Comparison of ENCODE assay signal across 18 cellular contexts in the genomic region with DNA sequence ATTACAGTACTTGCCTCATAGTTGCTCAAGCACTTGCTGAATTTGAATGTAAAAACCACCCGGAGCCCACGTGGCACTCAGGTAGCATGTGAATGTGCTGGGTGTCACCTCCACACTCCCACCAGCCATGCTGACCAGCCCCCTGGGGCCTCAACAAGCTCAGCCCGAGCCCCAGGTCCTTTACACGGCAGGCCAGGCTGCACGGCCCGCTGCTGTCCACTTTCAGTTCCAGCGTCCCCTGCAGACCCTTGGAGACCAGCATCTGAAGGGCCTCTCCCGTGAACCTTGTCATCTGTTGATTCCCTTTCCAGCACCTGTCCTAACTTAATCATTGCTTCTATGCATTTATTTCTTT. TPM values are rescaled to one million over a fixed set of nuclear protein-coding genes. Genes with fewer than 3 reads are reported as not detected.
DNase-seq lines count a peak whose midpoint lies in the region; ATAC-seq, FAIRE-seq and TF ChIP-seq lines count a peak whose summit lies in the region.
"Had no signal": no experiment of that assay in that cellular context is flagged by ENCODE, and none has a peak within 500 bp of the region (broad histone marks: within the 10 kb centered on the region; RNA-seq: fewer than 3 reads in every experiment).

No MANE protein-coding gene starts in this region.

- no peaks in the 10 kb centered on the region for H3K36me3 Mint-ChIP-seq in activated naive CD8-positive, alpha-beta T cell treated with anti-CD3 and anti-CD28 coated beads, Interleukin-2, amount 10 ng/mL, durations not matched to agents 7 days and 5 days
- peaks cover 2% of the 10 kb centered on the region for H3K36me3 Mint-ChIP-seq in activated naive CD8-positive, alpha-beta T cell treated with anti-CD3 and anti-CD28 coated beads, Interleukin-2, amount 50 U/mL, for 24 hours (ENCODE audit: low read depth)

- H3K27ac ChIP-seq in esophagus muscularis mucosa (replicated peaks in 1 of 4) = no peak overlapping the region
- no peak overlapping the region for H3K27ac ChIP-seq in spleen
- H3K27ac ChIP-seq in small intestine (ENCODE audit: low read depth in 1 of 2, low read length in 1 of 2) = no peak overlapping the region
- H3K27ac ChIP-seq: brain microvascular endothelial cell, neural progenitor cell, stomach, uterus had no signal

- no peaks in the 10 kb centered on the region for H3K27me3 ChIP-seq in NT2/D1 (ENCODE audit: insufficient read depth, insufficient read length)
- H3K27me3 ChIP-seq in esophagus muscularis mucosa = no peaks in the 10 kb centered on the region
- H3K27me3 ChIP-seq in spleen (replicated peaks in 1 of 7) = no peaks in the 10 kb centered on the region
- no peaks in the 10 kb centered on the region for H3K27me3 ChIP-seq in small intestine (ENCODE audit: control insufficient read depth in 2 of 2, insufficient read depth in 2 of 2, low read length in 2 of 2)
- H3K27me3 ChIP-seq: brain microvascular endothelial cell, neural progenitor cell, stomach, uterus had no signal

- TF ChIP-seq CTCF in esophagus muscularis mucosa (IDR thresholded peaks at IDR 0.05) = no peak
- TF ChIP-seq CTCF in spleen (IDR thresholded peaks at IDR 0.05 in 8 of 11, conservative IDR thresholded peaks at IDR 0.05 in 3 of 11) = no peak

- H3K4me1 ChIP-seq in NT2/D1 (ENCODE audit: insufficient read depth, insufficient read length) = peaks cover 10% of the 10 kb centered on the region
- H3K4me1 ChIP-seq in esophagus muscularis mucosa = peaks cover 7 to 24% (median 21%) of the 10 kb centered on the region in 4 donors
- peaks cover 0 to 33% (median 17%) of the 10 kb centered on the region in 6 donors for H3K4me1 ChIP-seq in spleen
- no peaks in the 10 kb centered on the region for H3K4me1 ChIP-seq in small intestine (ENCODE audit: control insufficient read depth in 2 of 2, insufficient read depth in 1 of 2, low read depth in 1 of 2, low read length in 1 of 2)
- H3K4me1 ChIP-seq: neural progenitor cell, uterus had no signal

- H3K4me3 ChIP-seq in NT2/D1 (ENCODE audit: insufficient read length, low read depth) = no peak overlapping the region
- H3K4me3 ChIP-seq in esophagus muscularis mucosa = no peak overlapping the region
- H3K4me3 ChIP-seq in spleen = no peak overlapping the region
- H3K4me3 ChIP-seq in small intestine (ENCODE audit: low read depth in 1 of 2, low read length in 2 of 2) = no peak overlapping the region
- H3K4me3 ChIP-seq: neural progenitor cell, stomach, uterus had no signal

- no peak for ATAC-seq in activated naive CD8-positive, alpha-beta T cell treated with anti-CD3 and anti-CD28 coated beads, Interleukin-2, amount 10 ng/mL, durations not matched to agents 7 days and 5 days (ENCODE audit: low read depth)
- ATAC-seq in activated naive CD8-positive, alpha-beta T cell treated with anti-CD3 and anti-CD28 coated beads, Interleukin-2, amount 50 U/mL, for 24 hours = no peak

- H3K27me3 Mint-ChIP-seq in activated naive CD8-positive, alpha-beta T cell treated with anti-CD3 and anti-CD28 coated beads, Interleukin-2, amount 10 ng/mL, durations not matched to agents 7 days and 5 days = peaks cover 11% of the 10 kb centered on the region
- no peaks in the 10 kb centered on the region for H3K27me3 Mint-ChIP-seq in activated naive CD8-positive, alpha-beta T cell treated with anti-CD3 and anti-CD28 coated beads, Interleukin-2, amount 50 U/mL, for 24 hours
- H3K27me3 Mint-ChIP-seq: activated naive CD4-positive, alpha-beta T cell treated with anti-CD3 and anti-CD28 coated beads, Interleukin-2, amount 50 U/mL, for 24 hours had no signal

- 75% methylated on average over 4 of the region's 8 CpGs for WGBS in esophagus muscularis mucosa
- WGBS in spleen, 5 donors = 72 to 90% (median 88%) methylated on average over 8 of the region's 8 CpGs
- 84 to 89% (median 86%) methylated on average over 8 of the region's 8 CpGs for WGBS in small intestine, 3 donors

- H3K27ac Mint-ChIP-seq in activated naive CD8-positive, alpha-beta T cell treated with anti-CD3 and anti-CD28 coated beads, Interleukin-2, amount 10 ng/mL, durations not matched to agents 7 days and 5 days = no peak overlapping the region
- H3K27ac Mint-ChIP-seq in activated naive CD8-positive, alpha-beta T cell treated with anti-CD3 and anti-CD28 coated beads, Interleukin-2, amount 50 U/mL, for 24 hours = no peak overlapping the region
- H3K27ac Mint-ChIP-seq: activated naive CD4-positive, alpha-beta T cell treated with anti-CD3 and anti-CD28 coated beads, Interleukin-2, amount 50 U/mL, for 24 hours; neural progenitor cell had no signal

- intact Hi-C loops in esophagus muscularis mucosa (cut with DNase I) = loop anchor here (10.0 kb wide), 1 partner anchor 301 kb away; no protein-coding TSS in a partner anchor
- intact Hi-C loops in spleen (cut with DNase I; ENCODE audit: low total_unique reads) = loop anchor here (5.0 to 10.0 kb wide), 3 partner anchors 49 to 524 kb away; no protein-coding TSS in a partner anchor

- H3K4me3 Mint-ChIP-seq in activated naive CD8-positive, alpha-beta T cell treated with anti-CD3 and anti-CD28 coated beads, Interleukin-2, amount 10 ng/mL, durations not matched to agents 7 days and 5 days = no peak overlapping the region
- H3K4me3 Mint-ChIP-seq in activated naive CD8-positive, alpha-beta T cell treated with anti-CD3 and anti-CD28 coated beads, Interleukin-2, amount 50 U/mL, for 24 hours = no peak overlapping the region
- H3K4me3 Mint-ChIP-seq: activated naive CD4-positive, alpha-beta T cell treated with anti-CD3 and anti-CD28 coated beads, Interleukin-2, amount 50 U/mL, for 24 hours; neural progenitor cell had no signal

- POLR2A ChIA-PET in activated naive CD8-positive, alpha-beta T cell treated with anti-CD3 and anti-CD28 coated beads, Interleukin-2, amount 10 ng/mL, durations not matched to agents 7 days and 5 days (lab: Charles Lee) = interaction anchor here (1.0 to 1.1 kb wide), 3 partner anchors 20 to 25 kb away, joined by 3 to 4 read pairs (median 3); no protein-coding TSS in a partner anchor

- no peak for TF ChIP-seq POLR2A in esophagus muscularis mucosa (IDR thresholded peaks at IDR 0.05; ENCODE audit: low read depth)
- no peak for TF ChIP-seq POLR2A in spleen (IDR thresholded peaks at IDR 0.05)

- TF ChIP-seq EP300 in esophagus muscularis mucosa (IDR thresholded peaks at IDR 0.05) = no peak

- H3K9me3 ChIP-seq in NT2/D1 (ENCODE audit: insufficient read depth, low read length) (no peaks in the 10 kb centered on the region), esophagus muscularis mucosa (no peaks in the 10 kb centered on the region), spleen (no peaks in the 10 kb centered on the region), small intestine (ENCODE audit: control insufficient read depth, low read depth) (no peaks in the 10 kb centered on the region)
- H3K9me3 ChIP-seq: stomach, uterus had no signal

- H3K36me3 ChIP-seq in NT2/D1 (ENCODE audit: insufficient read depth, insufficient read length, low read length) = peaks cover 86% of the 10 kb centered on the region
- peaks cover 10 to 66% (median 44%) of the 10 kb centered on the region in 4 donors for H3K36me3 ChIP-seq in esophagus muscularis mucosa
- H3K36me3 ChIP-seq in spleen = peaks cover 0 to 61% (median 22%) of the 10 kb centered on the region in 6 donors
- H3K36me3 ChIP-seq in small intestine (ENCODE audit: control insufficient read depth in 2 of 2, insufficient read depth in 2 of 2, low read length in 2 of 2) = no peaks in the 10 kb centered on the region
- H3K36me3 ChIP-seq: neural progenitor cell, uterus had no signal

- DNase-seq in activated naive CD8-positive, alpha-beta T cell treated with anti-CD3 and anti-CD28 coated beads, Interleukin-2, amount 10 ng/mL, durations not matched to agents 7 days and 5 days = peak; percentile 20
- DNase-seq in activated naive CD8-positive, alpha-beta T cell treated with anti-CD3 and anti-CD28 coated beads, Interleukin-2, amount 50 U/mL, for 24 hours = no peak
- DNase-seq in NT2/D1 (ENCODE audit: low read depth, low spot score) (no peak), esophagus muscularis mucosa (ENCODE audit: extremely low spot score) (peak; percentile 55), spleen (peak; percentile 73), NCI-H1436 (lab: John Stamatoyannopoulos, UW) (no peak), small intestine (no peak)
- DNase-seq in activated CD4-positive, CD25-positive, alpha-beta regulatory T cell (lab: John Stamatoyannopoulos, UW) = no peak
- DNase-seq: brain microvascular endothelial cell, dermis blood vessel endothelial cell, NCI-H1436 treated with DMSO at 0.1 percent for 48 hours had no signal

- H3K4me1 Mint-ChIP-seq in activated naive CD8-positive, alpha-beta T cell treated with anti-CD3 and anti-CD28 coated beads, Interleukin-2, amount 10 ng/mL, durations not matched to agents 7 days and 5 days = peaks cover 17% of the 10 kb centered on the region
- H3K4me1 Mint-ChIP-seq in activated naive CD8-positive, alpha-beta T cell treated with anti-CD3 and anti-CD28 coated beads, Interleukin-2, amount 50 U/mL, for 24 hours = peaks cover 19% of the 10 kb centered on the region

- H3K9me3 Mint-ChIP-seq in activated naive CD8-positive, alpha-beta T cell treated with anti-CD3 and anti-CD28 coated beads, Interleukin-2, amount 10 ng/mL, durations not matched to agents 7 days and 5 days = no peaks in the 10 kb centered on the region
- H3K9me3 Mint-ChIP-seq in activated naive CD8-positive, alpha-beta T cell treated with anti-CD3 and anti-CD28 coated beads, Interleukin-2, amount 50 U/mL, for 24 hours = no peaks in the 10 kb centered on the region
- H3K9me3 Mint-ChIP-seq: activated naive CD4-positive, alpha-beta T cell treated with anti-CD3 and anti-CD28 coated beads, Interleukin-2, amount 50 U/mL, for 24 hours; CD8-positive, alpha-beta memory T cell; neural progenitor cell had no signal

- H3K9ac ChIP-seq in NT2/D1 (ENCODE audit: insufficient read length, low read depth) = peak overlapping the region; percentile 35
- H3K9ac ChIP-seq: neural progenitor cell had no signal

- no peak for FAIRE-seq in small intestine (lab: Jason Lieb, UNC)

RNA-seq across cellular contexts. Expression of gene ZBP1, which starts 33.3 kb away (rescaled TPM):
- total RNA-seq in activated naive CD8-positive, alpha-beta T cell treated with anti-CD3 and anti-CD28 coated beads, Interleukin-2, amount 10 ng/mL, durations not matched to agents 7 days and 5 days = 10 to 100 TPM; 27.5 to 28.5 TPM
- under 1 TPM in 2 of 4 donors, not detected in 2; 0.33 to 0.75 TPM for total RNA-seq in esophagus muscularis mucosa
- total RNA-seq in spleen = 10 to 100 TPM; 11.7 to 28.4 (median 20.9) TPM
- polyA plus RNA-seq in spleen = 10 to 100 TPM in 1 of 3 donors, 1 to 10 TPM in 2; 8.6 to 11.2 (median 9.8) TPM
- polyA plus RNA-seq in small intestine = 1 to 10 TPM in 2 of 3 donors, under 1 TPM in 1; 0.45 to 2.7 (median 2.7) TPM
- total RNA-seq: dermis blood vessel endothelial cell, kidney epithelial cell, renal cortical epithelial cell, stomach had no signal

RNA-seq across cellular contexts. Expression of gene PMEPA1, which starts 56.3 kb away (rescaled TPM):
- total RNA-seq in activated naive CD8-positive, alpha-beta T cell treated with anti-CD3 and anti-CD28 coated beads, Interleukin-2, amount 10 ng/mL, durations not matched to agents 7 days and 5 days = 1 to 10 TPM; 4.9 to 5.0 TPM
- 10 to 100 TPM; 10.4 to 37.8 (median 17.4) TPM for total RNA-seq in esophagus muscularis mucosa
- total RNA-seq in spleen = 10 to 100 TPM in 5 of 7 donors, 1 to 10 TPM in 2; 7.3 to 15.7 (median 10.9) TPM
- 1 to 10 TPM; 4.8 to 7.9 (median 6.7) TPM for polyA plus RNA-seq in spleen
- 10 to 100 TPM in 1 of 3 donors, 1 to 10 TPM in 2; 4.0 to 12.0 (median 7.3) TPM for polyA plus RNA-seq in small intestine

Comparison
In these comparisons a context has a peak if more than half of its experiments do, and no peak if none do; other contexts are left out.
1. DNase-seq: peak in activated naive CD8-positive, alpha-beta T cell treated with anti-CD3 and anti-CD28 coated beads, Interleukin-2, amount 10 ng/mL, durations not matched to agents 7 days and 5 days (single experiment), esophagus muscularis mucosa (single experiment) and spleen (single experiment); none in activated naive CD8-positive, alpha-beta T cell treated with anti-CD3 and anti-CD28 coated beads, Interleukin-2, amount 50 U/mL, for 24 hours (single experiment), NT2/D1 (single experiment), NCI-H1436 (single experiment), activated CD4-positive, CD25-positive, alpha-beta regulatory T cell (0 of 4) and small intestine (single experiment).
2. RNA of gene ZBP1, which starts 33.3 kb away (total RNA-seq): 27.5 to 28.5 TPM in activated naive CD8-positive, alpha-beta T cell treated with anti-CD3 and anti-CD28 coated beads, Interleukin-2, amount 10 ng/mL, durations not matched to agents 7 days and 5 days and 11.7 to 28.4 TPM in spleen; 0.33 to 0.75 TPM in esophagus muscularis mucosa; every median in the first group is over 4 times any median in the second.